In the genomic region with DNA sequence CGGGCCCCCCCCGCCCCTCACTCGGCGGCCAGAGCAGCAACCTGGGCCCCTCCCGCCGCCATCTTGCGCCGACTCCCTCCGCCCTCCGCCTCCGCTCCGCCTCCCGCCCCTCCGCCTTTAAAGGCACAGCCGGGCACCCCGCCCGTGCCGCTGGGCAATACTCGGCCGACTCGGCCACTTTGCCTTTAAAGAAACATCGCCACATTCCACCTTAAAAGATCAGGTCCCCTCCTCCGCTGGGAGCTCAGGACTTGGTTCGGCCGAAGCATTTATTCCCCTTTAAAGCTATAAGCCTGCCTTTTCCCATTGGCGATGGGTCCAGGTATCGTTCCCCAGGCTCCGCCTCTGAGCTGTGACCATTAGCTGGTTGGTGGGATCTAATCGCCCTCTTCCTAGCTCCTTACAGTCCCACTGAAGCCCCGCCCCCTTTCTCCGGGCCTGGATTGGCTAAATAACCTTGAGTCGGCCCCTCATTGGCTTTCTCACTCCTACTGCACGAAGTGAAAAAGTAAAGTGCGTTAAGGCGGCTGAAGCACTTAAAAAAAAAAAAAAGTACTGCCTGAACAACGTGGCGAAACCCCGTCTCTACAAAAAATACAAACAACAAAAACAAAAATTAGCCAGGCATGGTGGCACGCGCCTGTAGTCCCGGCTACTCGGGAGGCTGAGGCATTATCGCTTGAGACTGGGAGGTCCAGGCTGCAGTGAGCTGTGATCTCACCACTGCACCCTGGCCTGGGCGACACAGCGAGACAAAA, we compare ENCODE assay signal across 8 cellular contexts. TPM values are rescaled to one million over a fixed set of nuclear protein-coding genes. Genes with fewer than 3 reads are reported as not detected.
A peak's percentile ranks its signal among the peaks of the same experiment; 100 is the strongest.
DNase-seq lines count a peak whose midpoint lies in the region; ATAC-seq lines count a peak whose summit lies in the region.

A gene with protein sequence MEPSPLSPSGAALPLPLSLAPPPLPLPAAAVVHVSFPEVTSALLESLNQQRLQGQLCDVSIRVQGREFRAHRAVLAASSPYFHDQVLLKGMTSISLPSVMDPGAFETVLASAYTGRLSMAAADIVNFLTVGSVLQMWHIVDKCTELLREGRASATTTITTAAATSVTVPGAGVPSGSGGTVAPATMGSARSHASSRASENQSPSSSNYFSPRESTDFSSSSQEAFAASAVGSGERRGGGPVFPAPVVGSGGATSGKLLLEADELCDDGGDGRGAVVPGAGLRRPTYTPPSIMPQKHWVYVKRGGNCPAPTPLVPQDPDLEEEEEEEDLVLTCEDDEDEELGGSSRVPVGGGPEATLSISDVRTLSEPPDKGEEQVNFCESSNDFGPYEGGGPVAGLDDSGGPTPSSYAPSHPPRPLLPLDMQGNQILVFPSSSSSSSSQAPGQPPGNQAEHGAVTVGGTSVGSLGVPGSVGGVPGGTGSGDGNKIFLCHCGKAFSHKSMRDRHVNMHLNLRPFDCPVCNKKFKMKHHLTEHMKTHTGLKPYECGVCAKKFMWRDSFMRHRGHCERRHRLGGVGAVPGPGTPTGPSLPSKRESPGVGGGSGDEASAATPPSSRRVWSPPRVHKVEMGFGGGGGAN (minus strand): TSS at position 77 of the 758 bp plus-strand sequence. CDS start 828 bp downstream, outside the sequence.

- no peaks in the 10 kb centered on the region for H3K9me3 ChIP-seq in naive thymus-derived CD4-positive, alpha-beta T cell (ENCODE audit: control insufficient read depth in 2 of 3, low read length in 3 of 3)

- ATAC-seq in GM21786 (IDR thresholded peaks at IDR 0.05; ENCODE audit: unreplicated experiment), result peak; percentile 58
- ATAC-seq in naive thymus-derived CD4-positive, alpha-beta T cell, result peak; percentile 73
- ATAC-seq in stimulated activated naive B cell treated with anti-CD40 and anti-IgM and Interleukin-4, amounts not matched to agents 10 μg/mL and 1 μg/mL and 100 μg/mL, for 72 hours (replicated peaks), result peak; percentile 58 to 64

- H3K4me1 ChIP-seq in naive thymus-derived CD4-positive, alpha-beta T cell (ENCODE audit: control insufficient read depth in 2 of 2, insufficient read depth in 2 of 2, low read length in 2 of 2), result peaks cover 59 to 62% of the 10 kb centered on the region in 2 donors

- peak within 1 kb of the TSS; percentile 97 for H3K4me3 ChIP-seq in naive thymus-derived CD4-positive, alpha-beta T cell (ENCODE audit: low read length)

- intact Hi-C loops in naive thymus-derived CD4-positive, alpha-beta T cell (cut with micrococcal nuclease), result loop anchor here (1.0 to 10.0 kb wide), 7 partner anchors 29 to 917 kb away; a partner anchor contains a TSS

- H3K27ac Mint-ChIP-seq in naive thymus-derived CD4-positive, alpha-beta T cell, result peak within 1 kb of the TSS; percentile 97 to 99 (median 98)
- peak within 1 kb of the TSS; percentile 99 for H3K27ac Mint-ChIP-seq in stimulated activated naive B cell treated with anti-CD40 and anti-IgM and Interleukin-4, amounts not matched to agents 10 μg/mL and 1 μg/mL and 100 μg/mL, for 72 hours

- H3K27me3 Mint-ChIP-seq in naive thymus-derived CD4-positive, alpha-beta T cell, result peaks cover 0 to 2% (median 0%) of the 10 kb centered on the region in 5 donors
- no peaks in the 10 kb centered on the region for H3K27me3 Mint-ChIP-seq in stimulated activated naive B cell treated with anti-CD40 and anti-IgM and Interleukin-4, amounts not matched to agents 10 μg/mL and 1 μg/mL and 100 μg/mL, for 72 hours

- peak; percentile 100 for DNase-seq in DMS53 (lab: John Stamatoyannopoulos, UW)
- DNase-seq in Kasumi-1 (lab: John Stamatoyannopoulos, UW), result peak; percentile 95 to 98
- DNase-seq in RPMI7951 (ENCODE audit: low read depth), result peak; percentile 99
- peak; percentile 88 to 89 for DNase-seq in activated T-helper 1 cell treated with anti-CD3 and anti-CD28 coated beads, Interleukin-2, amount 50 U/mL, for 16 hours (ENCODE audit: low read depth in 1 of 2, low spot score in 1 of 2)
- peak; percentile 98 for DNase-seq in fibroblast of gingiva (ENCODE audit: low read depth)
- DNase-seq in naive thymus-derived CD4-positive, alpha-beta T cell, result peak; percentile 87 to 97 (median 96)
- peak; percentile 92 for DNase-seq in stimulated activated naive B cell treated with anti-CD40 and anti-IgM and Interleukin-4, amounts not matched to agents 10 μg/mL and 1 μg/mL and 100 μg/mL, for 72 hours

- CTCF ChIA-PET in naive thymus-derived CD4-positive, alpha-beta T cell (lab: Charles Lee), result interaction anchor here (0.6 to 1.8 kb wide), 9 partner anchors 17 to 224 kb away, joined by 3 to 9 read pairs (median 4); a partner anchor contains a TSS

- H3K4me1 Mint-ChIP-seq in naive thymus-derived CD4-positive, alpha-beta T cell, result peaks cover 53 to 85% (median 75%) of the 10 kb centered on the region in 7 donors
- peaks cover 63 to 81% of the 10 kb centered on the region in 2 donors for H3K4me1 Mint-ChIP-seq in stimulated activated naive B cell treated with anti-CD40 and anti-IgM and Interleukin-4, amounts not matched to agents 10 μg/mL and 1 μg/mL and 100 μg/mL, for 72 hours

- H3K36me3 ChIP-seq in naive thymus-derived CD4-positive, alpha-beta T cell (ENCODE audit: control insufficient read depth in 2 of 3, insufficient read depth in 3 of 3, low read length in 3 of 3), result peaks cover 13 to 45% (median 22%) of the 10 kb centered on the region in 3 experiments

- POLR2A ChIA-PET in naive thymus-derived CD4-positive, alpha-beta T cell (lab: Charles Lee), result interaction anchor here (0.6 to 4.4 kb wide), 26 partner anchors 9 to 1480 kb away, joined by 3 to 37 read pairs (median 4); a partner anchor contains a TSS

- peak within 1 kb of the TSS; percentile 81 to 100 (median 100) for H3K4me3 Mint-ChIP-seq in naive thymus-derived CD4-positive, alpha-beta T cell
- peak within 1 kb of the TSS; percentile 97 to 98 for H3K4me3 Mint-ChIP-seq in stimulated activated naive B cell treated with anti-CD40 and anti-IgM and Interleukin-4, amounts not matched to agents 10 μg/mL and 1 μg/mL and 100 μg/mL, for 72 hours

- H3K36me3 Mint-ChIP-seq in naive thymus-derived CD4-positive, alpha-beta T cell, result peaks cover 8 to 50% (median 18%) of the 10 kb centered on the region in 5 donors
- H3K36me3 Mint-ChIP-seq in stimulated activated naive B cell treated with anti-CD40 and anti-IgM and Interleukin-4, amounts not matched to agents 10 μg/mL and 1 μg/mL and 100 μg/mL, for 72 hours, result peaks cover 62 to 87% of the 10 kb centered on the region in 2 donors

- no peaks in the 10 kb centered on the region for H3K27me3 ChIP-seq in naive thymus-derived CD4-positive, alpha-beta T cell (ENCODE audit: control insufficient read depth in 2 of 2, insufficient read depth in 2 of 2, low read length in 2 of 2)

- H3K9me3 Mint-ChIP-seq in naive thymus-derived CD4-positive, alpha-beta T cell, result peaks cover 0 to 3% (median 0%) of the 10 kb centered on the region in 11 donors
- no peaks in the 10 kb centered on the region for H3K9me3 Mint-ChIP-seq in stimulated activated naive B cell treated with anti-CD40 and anti-IgM and Interleukin-4, amounts not matched to agents 10 μg/mL and 1 μg/mL and 100 μg/mL, for 72 hours

- H3K27ac ChIP-seq in naive thymus-derived CD4-positive, alpha-beta T cell (ENCODE audit: low read depth, low read length), result peak within 1 kb of the TSS; percentile 99

RNA-seq across cellular contexts. Expression of the gene that starts here (rescaled TPM):
- 10.7 TPM in 2 replicates for total RNA-seq in RPMI7951 (2014; rRNA removed; shearing (Covaris generic))
- total RNA-seq in naive thymus-derived CD4-positive, alpha-beta T cell, result 10 to 100 TPM; 15.5 to 30.1 (median 20.5) TPM
- polyA plus RNA-seq in naive thymus-derived CD4-positive, alpha-beta T cell, result 10 to 100 TPM; 15.6 TPM

Comparison
In these comparisons a context has a peak if more than half of its experiments do, and no peak if none do; other contexts are left out.
1. Peak in every context shown above with its lines: DNase-seq, ATAC-seq, H3K4me3 ChIP-seq and H3K27ac ChIP-seq.